14 cellular contexts compared by ENCODE assay signal in genomic region chr7:34821965-34822558, GRCh38.
"Had no signal": no experiment of that assay in that cellular context is flagged by ENCODE, and none has a peak within 500 bp of the region (broad histone marks: within the 10 kb centered on the region; RNA-seq: fewer than 3 reads in every experiment).

No MANE protein-coding gene starts in this region.

- H3K4me3 Mint-ChIP-seq: activated CD8-positive, alpha-beta T cell treated with anti-CD3 and anti-CD28 coated beads for 36 hours; activated naive CD8-positive, alpha-beta T cell treated with anti-CD3 and anti-CD28 coated beads, Interleukin-2, amount 50 U/mL, for 24 hours; activated T-helper 1 cell treated with anti-CD3 and anti-CD28 coated beads, Interleukin-12 subunit alpha, Interleukin-12 subunit beta, Interleukin-2, Interleukin-4 antibody, amounts not matched to agents 30 ng/mL and 10 ng/mL and 1 ng/mL, durations not matched to agents 14 hours and 24 hours and 36 hours; natural killer cell treated with Interleukin-12 subunit alpha and Interleukin-12 subunit beta and Interleukin-15 and Interleukin-18, amount 100 ng/mL, for 72 hours had no signal

- H3K9me3 ChIP-seq: heart left ventricle, mucosa of descending colon, ovary, thyroid gland, uterus had no signal

- H3K36me3 Mint-ChIP-seq: natural killer cell treated with Interleukin-12 subunit alpha and Interleukin-12 subunit beta and Interleukin-15 and Interleukin-18, amount 100 ng/mL, for 72 hours had no signal

- H3K27ac ChIP-seq: heart left ventricle, ovary, skin epidermis, thyroid gland had no signal

- H3K4me1 Mint-ChIP-seq: activated naive CD8-positive, alpha-beta T cell treated with anti-CD3 and anti-CD28 coated beads, Interleukin-2, amount 50 U/mL, for 24 hours had no signal

- H3K27ac Mint-ChIP-seq: activated CD8-positive, alpha-beta T cell treated with anti-CD3 and anti-CD28 coated beads for 36 hours; activated naive CD8-positive, alpha-beta T cell treated with anti-CD3 and anti-CD28 coated beads, Interleukin-2, amount 50 U/mL, for 24 hours; activated T-helper 1 cell treated with anti-CD3 and anti-CD28 coated beads, Interleukin-12 subunit alpha, Interleukin-12 subunit beta, Interleukin-2, Interleukin-4 antibody, amounts not matched to agents 30 ng/mL and 10 ng/mL and 1 ng/mL, durations not matched to agents 14 hours and 24 hours and 36 hours; natural killer cell treated with Interleukin-12 subunit alpha and Interleukin-12 subunit beta and Interleukin-15 and Interleukin-18, amount 100 ng/mL, for 72 hours had no signal

- H3K27me3 Mint-ChIP-seq: activated CD8-positive, alpha-beta T cell treated with anti-CD3 and anti-CD28 coated beads for 36 hours had no signal

- DNase-seq: activated CD8-positive, alpha-beta T cell treated with anti-CD3 and anti-CD28 coated beads for 36 hours; activated naive CD4-positive, alpha-beta T cell treated with Interleukin-2 at 50 U/mL for 16 hours; activated naive CD8-positive, alpha-beta T cell treated with anti-CD3 and anti-CD28 coated beads, Interleukin-2, amount 50 U/mL, for 24 hours; foreskin melanocyte; heart left ventricle; mammary epithelial cell; mucosa of descending colon; ovary; T-helper 9 cell; thyroid gland; uterus had no signal

- H3K4me1 ChIP-seq: heart left ventricle, thyroid gland, uterus had no signal

- H3K27me3 ChIP-seq: heart left ventricle, ovary, thyroid gland, uterus had no signal

- H3K36me3 ChIP-seq: heart left ventricle, ovary, thyroid gland, uterus had no signal

- H3K4me3 ChIP-seq: heart left ventricle, mucosa of descending colon, ovary, skin epidermis, thyroid gland, uterus had no signal

- H3K9me3 Mint-ChIP-seq: activated CD8-positive, alpha-beta T cell treated with anti-CD3 and anti-CD28 coated beads for 36 hours; activated naive CD8-positive, alpha-beta T cell treated with anti-CD3 and anti-CD28 coated beads, Interleukin-2, amount 50 U/mL, for 24 hours; activated T-helper 1 cell treated with anti-CD3 and anti-CD28 coated beads, Interleukin-12 subunit alpha, Interleukin-12 subunit beta, Interleukin-2, Interleukin-4 antibody, amounts not matched to agents 30 ng/mL and 10 ng/mL and 1 ng/mL, durations not matched to agents 14 hours and 24 hours and 36 hours; natural killer cell treated with Interleukin-12 subunit alpha and Interleukin-12 subunit beta and Interleukin-15 and Interleukin-18, amount 100 ng/mL, for 72 hours had no signal
